12 cellular contexts compared by ENCODE assay signal in the genomic region with DNA sequence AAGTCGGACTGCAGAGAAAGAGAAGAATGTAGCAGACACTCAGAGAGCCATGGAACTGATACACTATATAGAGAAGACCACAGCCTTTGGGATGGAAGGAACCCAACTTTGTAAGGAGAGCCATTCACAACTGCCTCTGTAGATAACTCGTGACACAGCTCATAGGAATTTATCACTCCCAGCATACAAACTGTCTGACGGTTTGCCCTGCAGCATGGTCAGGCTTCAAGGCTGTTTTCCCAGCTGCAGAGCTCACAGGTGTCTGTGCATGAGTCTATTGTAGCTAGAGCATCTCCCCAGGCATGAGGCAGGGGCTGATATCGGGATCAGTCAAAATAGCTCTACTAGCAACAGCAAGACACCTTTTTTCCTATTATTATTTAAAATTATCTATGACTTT.
A peak's percentile ranks its signal among the peaks of the same experiment; 100 is the strongest.
DNase-seq lines count a peak whose midpoint lies in the region; ATAC-seq and TF ChIP-seq lines count a peak whose summit lies in the region.
"Had no signal": no experiment of that assay in that cellular context is flagged by ENCODE, and none has a peak within 500 bp of the region (broad histone marks: within the 10 kb centered on the region; RNA-seq: fewer than 3 reads in every experiment).

No MANE protein-coding gene starts in this region.

- no peaks in the 10 kb centered on the region for H3K36me3 Mint-ChIP-seq in activated CD4-positive, alpha-beta memory T cell treated with anti-CD3 and anti-CD28 coated beads, Interleukin-2, amount 10 ng/mL, durations not matched to agents 7 days and 5 days (ENCODE audit: low read depth)
- peaks cover 9% of the 10 kb centered on the region in 2 donors for H3K36me3 Mint-ChIP-seq in activated T-cell treated with anti-CD3 and anti-CD28 coated beads, Interleukin-2, amount 50 U/mL, for 72 hours (ENCODE audit: insufficient read depth in 2 of 2)

- peaks cover 0 to 2% of the 10 kb centered on the region in 2 experiments for H3K4me1 ChIP-seq in trophoblast cell (ENCODE audit: control insufficient read depth in 1 of 2, insufficient read depth in 2 of 2, low read length in 2 of 2)

- no CpG with 5 or more reads among the region's 4 CpGs for whole genome bisulfite sequencing in trophoblast cell (ENCODE audit: extremely low coverage, insufficient coverage, insufficient read length)

- no peaks in the 10 kb centered on the region for H3K27me3 ChIP-seq in trophoblast cell (ENCODE audit: insufficient read depth, low read length)

- no peak overlapping the region for H3K23ac ChIP-seq in trophoblast cell (ENCODE audit: low read length)

- CTCF ChIA-PET in RWPE1 (lab: Yijun Ruan, JAX), result no interaction called here
- CTCF ChIA-PET in activated CD4-positive, alpha-beta memory T cell treated with anti-CD3 and anti-CD28 coated beads, Interleukin-2, amount 10 ng/mL, durations not matched to agents 7 days and 5 days (lab: Charles Lee), result interaction anchor here (0.6 kb wide), 1 partner anchor 47 kb away, joined by 4 read pairs; no protein-coding TSS in a partner anchor

- peak; percentile 18 for DNase-seq in GM03348 (ENCODE audit: low spot score)
- DNase-seq in RWPE1 (ENCODE audit: low spot score), result peak; percentile 55
- DNase-seq in fibroblast of the conjunctiva (ENCODE audit: low read depth), result peak; percentile 2
- DNase-seq in trophoblast cell, result peak; percentile 30 to 66
- DNase-seq in activated CD4-positive, alpha-beta memory T cell treated with anti-CD3 and anti-CD28 coated beads, Interleukin-2, amount 10 ng/mL, durations not matched to agents 7 days and 5 days, result no peak
- no peak for DNase-seq in NCI-H2107 (lab: John Stamatoyannopoulos, UW)
- DNase-seq in activated T-cell treated with anti-CD3 and anti-CD28 coated beads, Interleukin-2, amount 50 U/mL, for 72 hours, result no peak
- DNase-seq: effector CD8-positive, alpha-beta T cell; NCI-H446 treated with DMSO at 0.1 percent for 48 hours; occipital lobe had no signal

- no peak for ATAC-seq in HG03432 (IDR thresholded peaks at IDR 0.05; ENCODE audit: unreplicated experiment)
- no peak for ATAC-seq in activated T-cell treated with anti-CD3 and anti-CD28 coated beads, Interleukin-2, amount 50 U/mL, for 72 hours (replicated peaks in 1 of 2)

- no peak overlapping the region for H3K18ac ChIP-seq in trophoblast cell (ENCODE audit: low read length)

- no peak overlapping the region for H3K4ac ChIP-seq in trophoblast cell (ENCODE audit: low read depth, low read length)

- H3K4me2 ChIP-seq in trophoblast cell (ENCODE audit: low read length), result no peak overlapping the region

- no peak overlapping the region for H4K12ac ChIP-seq in trophoblast cell (ENCODE audit: low read depth, low read length)

- H2BK5ac ChIP-seq in trophoblast cell (ENCODE audit: low read depth, low read length, poor library complexity), result no peak overlapping the region

- no peak overlapping the region for H3K4me3 Mint-ChIP-seq in activated CD4-positive, alpha-beta memory T cell treated with anti-CD3 and anti-CD28 coated beads, Interleukin-2, amount 10 ng/mL, durations not matched to agents 7 days and 5 days
- no peak overlapping the region for H3K4me3 Mint-ChIP-seq in activated T-cell treated with anti-CD3 and anti-CD28 coated beads, Interleukin-2, amount 50 U/mL, for 72 hours
- H3K4me3 Mint-ChIP-seq: activated naive CD4-positive, alpha-beta T cell treated with anti-CD3 and anti-CD28 coated beads, Interleukin-2, amount 50 U/mL, for 24 hours had no signal

- H3K27ac Mint-ChIP-seq in activated CD4-positive, alpha-beta memory T cell treated with anti-CD3 and anti-CD28 coated beads, Interleukin-2, amount 10 ng/mL, durations not matched to agents 7 days and 5 days, result no peak overlapping the region
- H3K27ac Mint-ChIP-seq in activated T-cell treated with anti-CD3 and anti-CD28 coated beads, Interleukin-2, amount 50 U/mL, for 72 hours, result no peak overlapping the region
- H3K27ac Mint-ChIP-seq: activated naive CD4-positive, alpha-beta T cell treated with anti-CD3 and anti-CD28 coated beads, Interleukin-2, amount 50 U/mL, for 24 hours had no signal

- no peaks in the 10 kb centered on the region for H3K79me2 ChIP-seq in trophoblast cell (ENCODE audit: control insufficient read depth, insufficient read depth, low read length, poor library complexity)

- no peaks in the 10 kb centered on the region for H3K79me1 ChIP-seq in trophoblast cell (ENCODE audit: low read length)

- no peaks in the 10 kb centered on the region for H3K4me1 Mint-ChIP-seq in activated CD4-positive, alpha-beta memory T cell treated with anti-CD3 and anti-CD28 coated beads, Interleukin-2, amount 10 ng/mL, durations not matched to agents 7 days and 5 days
- no peaks in the 10 kb centered on the region for H3K4me1 Mint-ChIP-seq in activated T-cell treated with anti-CD3 and anti-CD28 coated beads, Interleukin-2, amount 50 U/mL, for 72 hours (ENCODE audit: low read depth)
- H3K4me1 Mint-ChIP-seq: activated naive CD4-positive, alpha-beta T cell treated with anti-CD3 and anti-CD28 coated beads, Interleukin-2, amount 50 U/mL, for 24 hours had no signal

- no peak for TF ChIP-seq CTCF in RWPE1 (conservative IDR thresholded peaks at IDR 0.05; ENCODE audit: low read depth)

- H3K14ac ChIP-seq in trophoblast cell (ENCODE audit: low read length), result no peak overlapping the region

- H4K8ac ChIP-seq in trophoblast cell (ENCODE audit: low read depth, low read length), result no peak overlapping the region

- H2AFZ ChIP-seq in trophoblast cell (ENCODE audit: insufficient read depth, low read length, poor library complexity), result no peak overlapping the region

- H3K4me3 ChIP-seq in trophoblast cell (ENCODE audit: low read depth, low read length), result no peak overlapping the region

- no peaks in the 10 kb centered on the region for H3K27me3 Mint-ChIP-seq in activated CD4-positive, alpha-beta memory T cell treated with anti-CD3 and anti-CD28 coated beads, Interleukin-2, amount 10 ng/mL, durations not matched to agents 7 days and 5 days
- H3K27me3 Mint-ChIP-seq in activated T-cell treated with anti-CD3 and anti-CD28 coated beads, Interleukin-2, amount 50 U/mL, for 72 hours (ENCODE audit: low read depth), result peaks cover 7% of the 10 kb centered on the region
- H3K27me3 Mint-ChIP-seq: activated naive CD4-positive, alpha-beta T cell treated with anti-CD3 and anti-CD28 coated beads, Interleukin-2, amount 50 U/mL, for 24 hours had no signal

- no peaks in the 10 kb centered on the region for H3K36me3 ChIP-seq in trophoblast cell (ENCODE audit: control insufficient read depth in 1 of 2, insufficient read depth in 2 of 2, low read length in 2 of 2)

- no peak overlapping the region for H3K27ac ChIP-seq in RWPE1
- no peak overlapping the region for H3K27ac ChIP-seq in trophoblast cell (ENCODE audit: low read depth, low read length)

- POLR2A ChIA-PET in RWPE1 (lab: Yijun Ruan, JAX; ENCODE audit: low non-redundant PET), result no interaction called here
- POLR2A ChIA-PET in activated CD4-positive, alpha-beta memory T cell treated with anti-CD3 and anti-CD28 coated beads, Interleukin-2, amount 10 ng/mL, durations not matched to agents 7 days and 5 days (lab: Charles Lee), result no interaction called here

- H2AK5ac ChIP-seq in trophoblast cell (ENCODE audit: low read length), result no peak overlapping the region

- no peaks in the 10 kb centered on the region for H3K9me3 ChIP-seq in trophoblast cell (ENCODE audit: insufficient read depth, low read depth, low read length)

- no peak overlapping the region for H2BK120ac ChIP-seq in trophoblast cell (ENCODE audit: insufficient read depth, low read length, poor library complexity)

- no peak overlapping the region for H2BK12ac ChIP-seq in trophoblast cell (ENCODE audit: low read length)

- peaks cover 9% of the 10 kb centered on the region for H3K9me3 Mint-ChIP-seq in activated CD4-positive, alpha-beta memory T cell treated with anti-CD3 and anti-CD28 coated beads, Interleukin-2, amount 10 ng/mL, durations not matched to agents 7 days and 5 days
- H3K9me3 Mint-ChIP-seq in activated T-cell treated with anti-CD3 and anti-CD28 coated beads, Interleukin-2, amount 50 U/mL, for 72 hours, result peaks cover 7 to 13% of the 10 kb centered on the region in 2 donors
- H3K9me3 Mint-ChIP-seq: activated naive CD4-positive, alpha-beta T cell treated with anti-CD3 and anti-CD28 coated beads, Interleukin-2, amount 50 U/mL, for 24 hours had no signal

- H4K91ac ChIP-seq in trophoblast cell (ENCODE audit: low read depth, low read length), result no peak overlapping the region

- H3K9ac ChIP-seq in trophoblast cell (ENCODE audit: low read length), result no peak overlapping the region

Comparison
In these comparisons a context has a peak if more than half of its experiments do, and no peak if none do; other contexts are left out.
1. DNase-seq: peak in GM03348 (single experiment), RWPE1 (single experiment), fibroblast of the conjunctiva (single experiment) and trophoblast cell (2 of 2); none in activated CD4-positive, alpha-beta memory T cell treated with anti-CD3 and anti-CD28 coated beads, Interleukin-2, amount 10 ng/mL, durations not matched to agents 7 days and 5 days (single experiment), NCI-H2107 (single experiment) and activated T-cell treated with anti-CD3 and anti-CD28 coated beads, Interleukin-2, amount 50 U/mL, for 72 hours (0 of 2).